8 cellular contexts compared by ENCODE assay signal in the genomic region with DNA sequence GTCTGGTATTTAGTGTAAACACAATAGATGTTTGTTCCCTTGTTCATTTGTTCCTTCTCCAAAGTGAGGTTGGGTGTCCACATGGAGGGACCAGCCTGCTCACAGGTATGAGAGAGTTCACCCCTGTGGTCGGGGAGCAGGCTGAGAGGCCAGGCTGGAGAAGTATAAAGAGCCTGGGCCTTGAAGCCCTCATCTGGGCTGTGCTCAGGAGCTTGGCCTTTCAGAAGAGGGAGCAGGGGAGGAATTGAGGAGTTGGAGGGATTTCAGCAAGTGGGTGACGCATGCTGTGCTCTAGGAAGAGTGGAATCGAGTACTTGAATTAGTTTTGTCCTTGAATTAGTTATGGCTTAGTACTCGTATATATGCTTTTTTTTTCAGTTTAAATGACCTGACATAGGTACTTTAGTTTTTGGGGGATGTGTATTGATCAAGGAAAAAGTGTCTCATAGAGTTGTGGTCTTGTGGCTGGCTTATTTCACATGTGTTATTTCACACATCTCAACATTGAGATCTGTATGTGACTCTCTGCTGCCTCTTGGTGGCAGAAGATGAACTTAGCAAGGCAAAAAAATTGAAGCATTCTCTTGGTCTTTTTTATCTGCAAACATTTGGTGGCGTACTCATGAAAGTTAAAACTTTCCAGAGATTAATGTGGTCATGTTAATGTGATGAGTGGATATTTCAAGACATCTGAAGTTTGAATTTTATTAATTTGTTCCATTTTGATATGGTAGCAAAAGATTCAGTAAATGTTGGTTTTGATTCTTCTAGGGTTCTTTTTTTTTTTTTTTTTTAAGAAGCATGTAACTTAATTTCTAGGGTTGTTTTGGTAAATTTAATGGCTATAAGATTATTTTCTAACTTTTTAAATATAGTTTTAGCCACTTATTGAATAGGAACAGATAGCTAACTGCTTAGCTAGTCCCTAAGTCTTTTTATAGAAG. TPM values are rescaled to one million over a fixed set of nuclear protein-coding genes. Genes with fewer than 3 reads are reported as not detected.
A peak's percentile ranks its signal among the peaks of the same experiment; 100 is the strongest.
DNase-seq lines count a peak whose midpoint lies in the region; ATAC-seq lines count a peak whose summit lies in the region.

No MANE protein-coding gene starts in this region.

- DNase-seq in DMS 273 (lab: John Stamatoyannopoulos, UW; ENCODE audit: unreplicated experiment): peak; percentile 79
- peak; percentile 10 for DNase-seq in GM19240 (ENCODE audit: insufficient read length, low spot score)
- DNase-seq in NCI-H69 (lab: John Stamatoyannopoulos, UW): peak; percentile 63
- DNase-seq in activated T-cell treated with anti-CD3 and anti-CD28 coated beads, Interleukin-2, amount 50 U/mL, for 4 hours: peak; percentile 18
- peak; percentile 24 for DNase-seq in fibroblast of the conjunctiva (ENCODE audit: low read depth)
- DNase-seq in non-pigmented ciliary epithelial cell (ENCODE audit: low read depth): peak; percentile 15
- DNase-seq in NK-92 (lab: John Stamatoyannopoulos, UW; ENCODE audit: unreplicated experiment): no peak

- H3K27me3 Mint-ChIP-seq in activated T-cell treated with anti-CD3 and anti-CD28 coated beads, Interleukin-2, amount 50 U/mL, for 4 hours (ENCODE audit: low read depth): no peaks in the 10 kb centered on the region

- no peak overlapping the region for H3K4me3 Mint-ChIP-seq in activated T-cell treated with anti-CD3 and anti-CD28 coated beads, Interleukin-2, amount 50 U/mL, for 4 hours

- ATAC-seq in HG03342 (IDR thresholded peaks at IDR 0.05; ENCODE audit: unreplicated experiment): peak; percentile 85
- ATAC-seq in activated T-cell treated with anti-CD3 and anti-CD28 coated beads, Interleukin-2, amount 50 U/mL, for 4 hours: peak; percentile 77 to 80

- no peaks in the 10 kb centered on the region for H3K9me3 Mint-ChIP-seq in activated T-cell treated with anti-CD3 and anti-CD28 coated beads, Interleukin-2, amount 50 U/mL, for 4 hours

- H3K4me1 Mint-ChIP-seq in activated T-cell treated with anti-CD3 and anti-CD28 coated beads, Interleukin-2, amount 50 U/mL, for 4 hours (ENCODE audit: low read depth): peaks cover 18% of the 10 kb centered on the region

- H3K36me3 Mint-ChIP-seq in activated T-cell treated with anti-CD3 and anti-CD28 coated beads, Interleukin-2, amount 50 U/mL, for 4 hours (ENCODE audit: insufficient read depth): peaks cover 30% of the 10 kb centered on the region

RNA-seq across cellular contexts. Expression of a gene that starts 54.3 kb away (rescaled TPM):
- 10 to 100 TPM; 20.8 to 23.0 (median 22.0) TPM for total RNA-seq in activated T-cell treated with anti-CD3 and anti-CD28 coated beads, Interleukin-2, amount 50 U/mL, for 4 hours
